In genomic region chr11:10305262-10305963, GRCh38 we compare ENCODE assay signal across 8 cellular contexts. TPM values are rescaled to one million over a fixed set of nuclear protein-coding genes. Genes with fewer than 3 reads are reported as not detected.
DNase-seq lines count a peak whose midpoint lies in the region; ATAC-seq, FAIRE-seq and TF ChIP-seq lines count a peak whose summit lies in the region.

No MANE protein-coding gene starts in this region.

- H3K4me2 ChIP-seq in A549, result peak overlapping the region; percentile 92

- POLR2A ChIA-PET in A549 (lab: Yijun Ruan, JAX), result interaction anchor here (0.6 to 5.0 kb wide), 33 partner anchors 10 to 1357 kb away, joined by 3 to 53 read pairs (median 4); partner anchors contain the start of genes WEE1 and ZNF143

- H3K36me3 ChIP-seq in H7 (replicated peaks; ENCODE audit: control insufficient read depth, insufficient read depth, low read length) (peaks cover 1% of the 10 kb centered on the region; the same call in 1 of the 2 replicates), endocrine pancreas (ENCODE audit: control insufficient read depth, insufficient read depth, low read length) (no peaks in the 10 kb centered on the region), mesodermal cell (ENCODE audit: control insufficient read depth, insufficient read depth, low read length) (no peaks in the 10 kb centered on the region), upper lobe of right lung (no peaks in the 10 kb centered on the region)

- H3K4me1 ChIP-seq in A549 (peaks cover 36% of the 10 kb centered on the region), endocrine pancreas (ENCODE audit: control insufficient read depth, insufficient read depth, low read length) (peaks cover 6% of the 10 kb centered on the region), mesodermal cell (ENCODE audit: control insufficient read depth, insufficient read depth, low read length, poor library complexity, severe bottlenecking) (peaks cover 13% of the 10 kb centered on the region), upper lobe of right lung (peaks cover 70% of the 10 kb centered on the region)

- 0% methylated on average over 12 of the region's 51 CpGs for WGBS in A549 (ENCODE audit: missing lambda C conversion rate)
- WGBS in mesodermal cell (ENCODE audit: insufficient coverage in 2 of 2), 2 experiments, result 1% methylated on average over 32 to 48 of the region's 51 CpGs

- TF ChIP-seq POLR2A in A549 (IDR thresholded peaks at IDR 0.05; ENCODE audit: low read length), result no peak

- no peak for FAIRE-seq in A549 (lab: Jason Lieb, UNC)

- H3K4me3 ChIP-seq in A549 (peak overlapping the region; percentile 75), H7 (ENCODE audit: insufficient read depth, low read depth, low read length) (peak overlapping the region; percentile 83), endocrine pancreas (ENCODE audit: control insufficient read depth, insufficient read depth, low read length) (peak overlapping the region; percentile 67), mesodermal cell (ENCODE audit: extremely low read depth, insufficient read depth, low read length, poor library complexity, severe bottlenecking) (peak overlapping the region; percentile 54), upper lobe of right lung (peak overlapping the region; percentile 66)

- TF ChIP-seq EP300 in A549 (IDR thresholded peaks at IDR 0.05), result no peak

- DNase-seq in A549 (ENCODE audit: low read depth in 1 of 2, low spot score in 1 of 2) (peak in 1 of 2 experiments; percentile 52), H7 (peak; percentile 69), T1000 (lab: John Stamatoyannopoulos, UW) (peak; percentile 96), upper lobe of right lung (peak; percentile 75)

- TF ChIP-seq CTCF in A549 (IDR thresholded peaks at IDR 0.05) (no peak), upper lobe of right lung (IDR thresholded peaks at IDR 0.05) (no peak)

- CTCF ChIA-PET in A549 (lab: Yijun Ruan, JAX), result interaction anchor here (0.5 to 11.0 kb wide), 21 partner anchors 9 to 692 kb away, joined by 3 to 188 read pairs (median 5); no protein-coding TSS in a partner anchor

- intact Hi-C loops in upper lobe of right lung (cut with DNase I), result loop anchor here (5.0 to 10.0 kb wide), 2 partner anchors 101 to 548 kb away; no protein-coding TSS in a partner anchor

- peak overlapping the region; percentile 74 for H3K9ac ChIP-seq in endocrine pancreas (ENCODE audit: control insufficient read depth, insufficient read depth, low read length)

- H3K27ac ChIP-seq in A549 (peak overlapping the region; percentile 94), mesodermal cell (ENCODE audit: low read depth, low read length, severe bottlenecking) (no peak overlapping the region), upper lobe of right lung (peak overlapping the region; percentile 79)

- no peaks in the 10 kb centered on the region for H3K9me3 ChIP-seq in A549
- H3K9me3 ChIP-seq in endocrine pancreas (ENCODE audit: control insufficient read depth, low read length), result no peaks in the 10 kb centered on the region
- no peaks in the 10 kb centered on the region for H3K9me3 ChIP-seq in mesodermal cell (ENCODE audit: control insufficient read depth, low read length)
- no peaks in the 10 kb centered on the region for H3K9me3 ChIP-seq in upper lobe of right lung

- peaks cover 39% of the 10 kb centered on the region; the same call in 1 of the 2 replicates for H3K27me3 ChIP-seq in H7 (ENCODE audit: control insufficient read depth, insufficient read depth, low read length)
- H3K27me3 ChIP-seq in endocrine pancreas (ENCODE audit: control insufficient read depth, insufficient read depth, low read length), result no peaks in the 10 kb centered on the region
- peaks cover 2% of the 10 kb centered on the region for H3K27me3 ChIP-seq in upper lobe of right lung

- ATAC-seq in A549 (peak; percentile 6 to 7), upper lobe of right lung (no peak), HG03378 (IDR thresholded peaks at IDR 0.05; ENCODE audit: unreplicated experiment) (no peak), HG03460 (IDR thresholded peaks at IDR 0.05; ENCODE audit: unreplicated experiment) (no peak)

- no peak for TF ChIP-seq RAD21 in A549 (conservative IDR thresholded peaks at IDR 0.05 in 1 of 2, IDR thresholded peaks at IDR 0.05 in 1 of 2)

TF ChIP-seq in A549, 52 proteins besides CTCF, POLR2A, EP300 and RAD21 (continues in another document):
- TF ChIP-seq TP53 (CRISPR knock-in tag; IDR thresholded peaks at IDR 0.05), result no peak
- TF ChIP-seq USF2 (IDR thresholded peaks at IDR 0.05), result no peak
- no peak for TF ChIP-seq HDAC2 (IDR thresholded peaks at IDR 0.05)
- no peak for TF ChIP-seq CBX2 (IDR thresholded peaks at IDR 0.05; ENCODE audit: borderline replicate concordance, low read depth)
- TF ChIP-seq KDM1A (IDR thresholded peaks at IDR 0.05; ENCODE audit: low read depth), result no peak
- no peak; the same call in 1 of the 2 replicates for TF ChIP-seq RFX5 (IDR thresholded peaks at IDR 0.05)
- TF ChIP-seq CHD2 (IDR thresholded peaks at IDR 0.05; ENCODE audit: low read length, partially characterized antibody), result no peak
- no peak for TF ChIP-seq NFE2L2 (conservative IDR thresholded peaks at IDR 0.05; ENCODE audit: low read length)
- 0 out of 4 replicates have a peak, but pooled peaks of 1 of the 2 experiments have one; percentile 25 for TF ChIP-seq CEBPB (IDR thresholded peaks at IDR 0.05)
- 0 out of 2 replicates have a peak, but pooled peaks have one; percentile 42 for TF ChIP-seq E2F6 (IDR thresholded peaks at IDR 0.05; ENCODE audit: borderline replicate concordance, low read depth)
- TF ChIP-seq PHF8 (IDR thresholded peaks at IDR 0.05; ENCODE audit: borderline replicate concordance, low read depth), result peak; percentile 81
- no peak for TF ChIP-seq FOSB (CRISPR knock-in tag; IDR thresholded peaks at IDR 0.05)
- TF ChIP-seq HOXA7 (CRISPR knock-in tag; IDR thresholded peaks at IDR 0.05), result no peak
- TF ChIP-seq MAZ (IDR thresholded peaks at IDR 0.05; ENCODE audit: borderline replicate concordance, low read depth, low read length), result no peak
- peak in 1 of 2 experiments; percentile 12; a peak in 3 of 5 replicates for TF ChIP-seq JUN (IDR thresholded peaks at IDR 0.05)
- TF ChIP-seq HOXB5 (CRISPR knock-in tag; IDR thresholded peaks at IDR 0.05), result 0 out of 2 replicates have a peak, but pooled peaks have one; percentile 3
- TF ChIP-seq SMC3 (IDR thresholded peaks at IDR 0.05), result no peak
- TF ChIP-seq EHF (CRISPR knock-in tag; IDR thresholded peaks at IDR 0.05), result no peak
- TF ChIP-seq GATA3 (IDR thresholded peaks at IDR 0.05; ENCODE audit: borderline replicate concordance), result no peak; the same call in 1 of the 2 replicates
- TF ChIP-seq FOXS1 (CRISPR knock-in tag; IDR thresholded peaks at IDR 0.05), result no peak
- no peak for TF ChIP-seq ELK1 (IDR thresholded peaks at IDR 0.05; ENCODE audit: low read depth, low read length)
- TF ChIP-seq ATOH8 (CRISPR knock-in tag; IDR thresholded peaks at IDR 0.05; ENCODE audit: low read depth), result no peak
- TF ChIP-seq ZC3H11A (IDR thresholded peaks at IDR 0.05), result no peak

RNA-seq across cellular contexts. Expression of gene ADM, which starts 0.5 kb away (rescaled TPM):
- polyA plus RNA-seq in A549 (2011; rRNA removed) (69.4 and 72.1 TPM in 2 replicates), A549 (2017; fragmentation: RNase III; extraction: RNeasy Plus Mini Kit Qiagen cat#74134 plus additional on column Dnase treatment) (65.8 to 91.3 TPM (median 66.3 TPM) in 3 replicates)
- 212 and 216 TPM in 2 replicates for polyA plus RNA-seq in A549 (2012; cell fraction: cytosol; rRNA removed)
- polyA plus RNA-seq in A549 (2012; cell fraction: nucleus; rRNA removed), result 370 and 459 TPM in 2 replicates
- 75.4 and 88.9 TPM in 2 replicates for polyA minus RNA-seq in A549 (2011; rRNA and poly(A)+ RNA removed)
- total RNA-seq in H7 (2014; rRNA removed; shearing (Covaris generic)), result 103 and 106 TPM in 2 replicates
- polyA plus RNA-seq in mesodermal cell (2013, experiment 1 of 2), result 7.7 TPM
- polyA plus RNA-seq in mesodermal cell (2013, experiment 2 of 2), result 7.3 TPM
- total RNA-seq in upper lobe of right lung, result 24.5 TPM

RNA-seq across cellular contexts. Expression of gene SBF2, which starts 11.4 kb away (rescaled TPM):
- polyA plus RNA-seq in A549 (2011; rRNA removed) (49.6 and 59.0 TPM in 2 replicates), A549 (2017; fragmentation: RNase III; extraction: RNeasy Plus Mini Kit Qiagen cat#74134 plus additional on column Dnase treatment) (11.1 to 12.5 TPM (median 11.9 TPM) in 3 replicates)
- 12.9 and 14.6 TPM in 2 replicates for polyA plus RNA-seq in A549 (2012; cell fraction: cytosol; rRNA removed)
- 15.8 and 20.3 TPM in 2 replicates for polyA plus RNA-seq in A549 (2012; cell fraction: nucleus; rRNA removed)
- 62.9 and 71.0 TPM in 2 replicates for polyA minus RNA-seq in A549 (2011; rRNA and poly(A)+ RNA removed)
- 34.5 and 39.7 TPM in 2 replicates for total RNA-seq in H7 (2014; rRNA removed; shearing (Covaris generic))
- polyA plus RNA-seq in mesodermal cell (2013, experiment 1 of 2), result 34.6 TPM
- polyA plus RNA-seq in mesodermal cell (2013, experiment 2 of 2), result 28.7 TPM
- 38.5 TPM for total RNA-seq in upper lobe of right lung

Comparison
In these comparisons a context has a peak if more than half of its experiments do, and no peak if none do; other contexts are left out.
1. ATAC-seq: peak in A549 (2 of 2); none in upper lobe of right lung (single experiment), HG03378 (single experiment) and HG03460 (single experiment).
2. Peak in every context shown above with its lines, with median percentiles within 50 percentile points of each other: H3K4me3 ChIP-seq.